In genomic region chr18:10495936-10496335, GRCh38 we compare ENCODE assay signal across 29 cellular contexts. TPM values are rescaled to one million over a fixed set of nuclear protein-coding genes. Genes with fewer than 3 reads are reported as not detected.
"Had no signal": no experiment of that assay in that cellular context is flagged by ENCODE, and none has a peak within 500 bp of the region (broad histone marks: within the 10 kb centered on the region; RNA-seq: fewer than 3 reads in every experiment).

No MANE protein-coding gene starts in this region.

- H3K9me3 Mint-ChIP-seq: effector memory CD8-positive, alpha-beta T cell; natural killer cell treated with Interleukin-12 subunit alpha and Interleukin-12 subunit beta and Interleukin-15 and Interleukin-18, amount 100 ng/mL, for 72 hours; stimulated activated naive CD8-positive, alpha-beta T cell treated with anti-CD3 and anti-CD28 coated beads, Interleukin-15, amount 100 ng/mL, for 72 hours had no signal

- DNase-seq: cortex of kidney; effector memory CD8-positive, alpha-beta T cell; erythroblast; esophagus squamous epithelium; heart left ventricle; kidney; naive B cell; pancreas; right lobe of liver; stimulated activated CD4-positive, alpha-beta T cell treated with anti-CD3 and anti-CD28 coated beads, Interleukin-12 subunit alpha, Interleukin-12 subunit beta, amount 100 ng/mL, for 4 hours; stimulated activated CD4-positive, alpha-beta T cell treated with anti-CD3 and anti-CD28 coated beads, Interleukin-1b, Interleukin-23, amount 100 ng/mL, for 48 hours; stimulated activated CD4-positive, alpha-beta T cell treated with anti-CD3 and anti-CD28 coated beads, Interleukin-4, amount 100 ng/mL, for 1 hour; stimulated activated CD8-positive, alpha-beta memory T cell treated with anti-CD3 and anti-CD28 coated beads, Interleukin-4, amount 100 ng/mL, for 48 hours; stimulated activated naive CD4-positive, alpha-beta T cell; stimulated activated naive CD8-positive, alpha-beta T cell treated with anti-CD3 and anti-CD28 coated beads, Interleukin-15, amount 100 ng/mL, for 72 hours; transverse colon; upper lobe of right lung; uterus had no signal

- H3K27ac Mint-ChIP-seq: effector memory CD8-positive, alpha-beta T cell; memory B cell; naive B cell; natural killer cell treated with Interleukin-12 subunit alpha and Interleukin-12 subunit beta and Interleukin-15 and Interleukin-18, amount 100 ng/mL, for 72 hours; progenitor cell of endocrine pancreas; stimulated activated naive CD8-positive, alpha-beta T cell treated with anti-CD3 and anti-CD28 coated beads, Interleukin-15, amount 100 ng/mL, for 72 hours had no signal

- H3K27me3 Mint-ChIP-seq: memory B cell, naive B cell, progenitor cell of endocrine pancreas had no signal

- H3K4me3 Mint-ChIP-seq: effector memory CD8-positive, alpha-beta T cell; memory B cell; naive B cell; natural killer cell treated with Interleukin-12 subunit alpha and Interleukin-12 subunit beta and Interleukin-15 and Interleukin-18, amount 100 ng/mL, for 72 hours; neural crest cell; stimulated activated naive CD8-positive, alpha-beta T cell treated with anti-CD3 and anti-CD28 coated beads, Interleukin-15, amount 100 ng/mL, for 72 hours had no signal

- H3K4me3 ChIP-seq: esophagus squamous epithelium, gastroesophageal sphincter, heart left ventricle, hepatocyte, lung, pancreas, right lobe of liver, smooth muscle cell, suprapubic skin, transverse colon, upper lobe of right lung, uterus had no signal

- ATAC-seq: effector memory CD8-positive, alpha-beta T cell; gastroesophageal sphincter; heart left ventricle; left lobe of liver; natural killer cell treated with Interleukin-12 subunit alpha and Interleukin-12 subunit beta and Interleukin-15 and Interleukin-18, amount 100 ng/mL, for 72 hours; pancreas; right lobe of liver; stimulated activated naive CD8-positive, alpha-beta T cell treated with anti-CD3 and anti-CD28 coated beads, Interleukin-15, amount 100 ng/mL, for 72 hours; upper lobe of right lung had no signal

- H3K36me3 Mint-ChIP-seq: memory B cell; naive B cell; natural killer cell treated with Interleukin-12 subunit alpha and Interleukin-12 subunit beta and Interleukin-15 and Interleukin-18, amount 100 ng/mL, for 72 hours had no signal

- H3K4me1 Mint-ChIP-seq: neural crest cell had no signal

RNA-seq across cellular contexts. Expression of gene APCDD1, which starts 41.5 kb away (rescaled TPM):
- total RNA-seq: dermis microvascular lymphatic vessel endothelial cell; natural killer cell treated with Interleukin-12 subunit alpha and Interleukin-12 subunit beta and Interleukin-15 and Interleukin-18, amount 100 ng/mL, for 72 hours had no signal
